ENCODE assay signal across 8 cellular contexts in the genomic region with DNA sequence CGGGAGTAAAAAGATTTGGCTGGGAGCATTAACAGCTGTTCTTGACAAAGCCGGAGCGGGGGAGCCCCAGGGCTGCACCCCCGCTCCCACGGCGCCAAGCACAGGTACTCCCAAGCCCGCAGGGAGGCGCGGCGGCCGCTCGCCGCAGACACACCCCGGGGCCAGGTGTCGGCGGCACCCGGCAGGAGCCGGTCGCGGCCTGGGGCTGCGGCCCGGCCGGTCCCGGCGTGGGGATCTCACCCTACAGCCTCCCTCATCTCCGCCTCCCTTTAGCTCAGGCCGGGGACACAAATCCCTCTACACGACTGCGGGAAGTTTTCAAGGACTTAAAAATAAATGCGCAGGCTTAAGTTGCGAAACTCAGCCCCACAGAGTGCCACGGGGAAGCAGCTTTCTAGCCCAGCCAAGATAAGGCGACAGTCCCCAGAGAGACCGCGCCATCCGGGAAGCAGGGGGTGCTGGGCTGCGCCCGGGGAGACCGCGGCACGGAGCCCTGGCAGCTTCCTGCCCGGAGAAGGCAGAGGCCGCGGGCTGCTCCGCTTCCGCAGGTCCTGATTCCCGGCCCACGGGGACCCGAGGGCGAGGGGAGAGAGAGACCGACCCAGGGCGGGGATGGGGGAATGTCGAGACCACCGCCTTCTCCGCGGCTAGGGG. TPM values are rescaled to one million over a fixed set of nuclear protein-coding genes. Genes with fewer than 3 reads are reported as not detected.
A peak's percentile ranks its signal among the peaks of the same experiment; 100 is the strongest.
DNase-seq lines count a peak whose midpoint lies in the region; ATAC-seq and TF ChIP-seq lines count a peak whose summit lies in the region.

No MANE protein-coding gene starts in this region.

- no peaks in the 10 kb centered on the region for H3K9me3 Mint-ChIP-seq in activated CD4-positive, alpha-beta memory T cell treated with anti-CD3 and anti-CD28 coated beads for 36 hours
- H3K9me3 Mint-ChIP-seq in naive thymus-derived CD4-positive, alpha-beta T cell = no peaks in the 10 kb centered on the region

- CTCF ChIA-PET in HEK293 (lab: Yijun Ruan, JAX) = interaction anchor here (0.6 to 1.8 kb wide), 5 partner anchors 14 to 216 kb away, joined by 3 to 6 read pairs (median 4); no protein-coding TSS in a partner anchor
- CTCF ChIA-PET in activated CD4-positive, alpha-beta memory T cell treated with anti-CD3 and anti-CD28 coated beads for 36 hours (lab: Charles Lee) = interaction anchor here (1.0 kb wide), 1 partner anchor 77 kb away, joined by 4 read pairs; no protein-coding TSS in a partner anchor
- CTCF ChIA-PET in naive thymus-derived CD4-positive, alpha-beta T cell (lab: Charles Lee) = no interaction called here

- no peak overlapping the region for H3K27ac Mint-ChIP-seq in activated CD4-positive, alpha-beta memory T cell treated with anti-CD3 and anti-CD28 coated beads for 36 hours
- no peak overlapping the region for H3K27ac Mint-ChIP-seq in naive thymus-derived CD4-positive, alpha-beta T cell

- H3K9ac ChIP-seq in MM.1S (ENCODE audit: low read length) = peak overlapping the region; percentile 75

- TF ChIP-seq CTCF in 22Rv1 (IDR thresholded peaks at IDR 0.05) (no peak), GM10266 (IDR thresholded peaks at IDR 0.05; ENCODE audit: control insufficient read depth, insufficient read depth, low read depth, missing control alignments) (peak; percentile 44), HEK293 (tag by site-specific recombination; IDR thresholded peaks at IDR 0.05) (no peak; the same call in 1 of the 2 replicates), MM.1S (IDR thresholded peaks at IDR 0.05; ENCODE audit: low read length) (peak; percentile 21), uterus (IDR thresholded peaks at IDR 0.05) (peak in 1 of 4 experiments; percentile 22)

- peak overlapping the region; percentile 96 for H2AFZ ChIP-seq in MM.1S (ENCODE audit: low read length)

- peak overlapping the region; percentile 67 for H3K4me3 Mint-ChIP-seq in activated CD4-positive, alpha-beta memory T cell treated with anti-CD3 and anti-CD28 coated beads for 36 hours
- H3K4me3 Mint-ChIP-seq in naive thymus-derived CD4-positive, alpha-beta T cell = peak overlapping the region; percentile 27 to 88 (median 76)

- ATAC-seq in naive thymus-derived CD4-positive, alpha-beta T cell = peak; percentile 50

- peaks cover 14% of the 10 kb centered on the region for H3K4me1 ChIP-seq in HEK293 (ENCODE audit: control insufficient read depth, insufficient read depth, low read length)
- H3K4me1 ChIP-seq in MM.1S (ENCODE audit: low read length) = peaks cover 24% of the 10 kb centered on the region
- H3K4me1 ChIP-seq in naive thymus-derived CD4-positive, alpha-beta T cell (ENCODE audit: control insufficient read depth in 2 of 2, insufficient read depth in 2 of 2, low read length in 2 of 2) = no peaks in the 10 kb centered on the region
- peaks cover 0 to 6% of the 10 kb centered on the region in 2 donors for H3K4me1 ChIP-seq in uterus

- POLR2A ChIA-PET in HEK293 (lab: Yijun Ruan, JAX) = interaction anchor here (1.2 kb wide), 1 partner anchor 260 kb away, joined by 3 read pairs; the partner anchor contains the start of gene CBR4
- POLR2A ChIA-PET in activated CD4-positive, alpha-beta memory T cell treated with anti-CD3 and anti-CD28 coated beads for 36 hours (lab: Charles Lee) = no interaction called here
- POLR2A ChIA-PET in naive thymus-derived CD4-positive, alpha-beta T cell (lab: Charles Lee) = no interaction called here

- TF ChIP-seq POLR2A in uterus (IDR thresholded peaks at IDR 0.05) = no peak

- H3K36me3 ChIP-seq in HEK293 (ENCODE audit: control insufficient read depth in 2 of 2, insufficient read depth in 1 of 2, low read length in 2 of 2) (peaks cover 0 to 4% of the 10 kb centered on the region in 2 experiments; a peak in 2 of 3 replicates), MM.1S (replicated peaks; ENCODE audit: insufficient read depth, low read length) (no peaks in the 10 kb centered on the region), uterus (no peaks in the 10 kb centered on the region)
- no peaks in the 10 kb centered on the region for H3K36me3 ChIP-seq in naive thymus-derived CD4-positive, alpha-beta T cell (ENCODE audit: control insufficient read depth in 2 of 3, insufficient read depth in 3 of 3, low read length in 3 of 3)

- intact Hi-C loops in activated CD4-positive, alpha-beta memory T cell treated with anti-CD3 and anti-CD28 coated beads for 36 hours (cut with micrococcal nuclease) = loop anchor here (5.0 to 10.0 kb wide), 2 partner anchors 145 to 258 kb away; partner anchors contain the start of gene CBR4
- intact Hi-C loops in naive thymus-derived CD4-positive, alpha-beta T cell (cut with micrococcal nuclease) = loop anchor here in 1 of 2 donors (1.0 to 5.0 kb wide), 2 partner anchors 217 to 260 kb away; partner anchors contain the start of gene CBR4
- intact Hi-C loops in uterus (cut with DNase I; ENCODE audit: low total_unique reads) = loop anchor here (10.0 kb wide), 1 partner anchor 255 kb away; the partner anchor contains the start of gene CBR4

- H4K20me1 ChIP-seq in MM.1S (ENCODE audit: insufficient read depth, low read length) = no peaks in the 10 kb centered on the region; the same call in 1 of the 2 replicates

- H3K9me3 ChIP-seq in HEK293 (ENCODE audit: control insufficient read depth, insufficient read depth, low read depth, low read length) (no peaks in the 10 kb centered on the region), MM.1S (replicated peaks; ENCODE audit: insufficient read depth, low read length) (no peaks in the 10 kb centered on the region), uterus (no peaks in the 10 kb centered on the region)
- H3K9me3 ChIP-seq in naive thymus-derived CD4-positive, alpha-beta T cell (ENCODE audit: control insufficient read depth in 2 of 3, low read length in 3 of 3) = no peaks in the 10 kb centered on the region

- DNase-seq in GM10266 (ENCODE audit: extremely low spot score) (peak; percentile 73), MM.1S (peak; percentile 65), fibroblast of peridontal ligament (ENCODE audit: extremely low read depth) (peak; percentile 55), uterus (peak; percentile 46 to 56)
- peak; percentile 42 for DNase-seq in activated CD4-positive, alpha-beta memory T cell treated with anti-CD3 and anti-CD28 coated beads for 36 hours
- peak in 6 of 9 donors; percentile 2 to 38 (median 10) for DNase-seq in naive thymus-derived CD4-positive, alpha-beta T cell

- H3K9me2 ChIP-seq in MM.1S (replicated peaks; ENCODE audit: insufficient read depth, low read length) = no peaks in the 10 kb centered on the region

- H3K4me2 ChIP-seq in MM.1S (ENCODE audit: low read depth, low read length) = peak overlapping the region; percentile 90

- H3K4me3 ChIP-seq in HEK293 (ENCODE audit: low read depth, low read length) = peak overlapping the region; percentile 72
- H3K4me3 ChIP-seq in MM.1S (ENCODE audit: low read length) = peak overlapping the region; percentile 89
- peak overlapping the region; percentile 42 for H3K4me3 ChIP-seq in naive thymus-derived CD4-positive, alpha-beta T cell (ENCODE audit: low read length)
- H3K4me3 ChIP-seq in uterus = peak overlapping the region; percentile 66 to 71

- H3K27me3 ChIP-seq in MM.1S (replicated peaks; ENCODE audit: insufficient read depth, low read length) = no peaks in the 10 kb centered on the region
- H3K27me3 ChIP-seq in naive thymus-derived CD4-positive, alpha-beta T cell (ENCODE audit: control insufficient read depth in 2 of 2, insufficient read depth in 2 of 2, low read length in 2 of 2) = peaks cover 4% of the 10 kb centered on the region in 2 donors
- H3K27me3 ChIP-seq in uterus = no peaks in the 10 kb centered on the region

- H3K4me1 Mint-ChIP-seq in activated CD4-positive, alpha-beta memory T cell treated with anti-CD3 and anti-CD28 coated beads for 36 hours (ENCODE audit: low read depth) = peaks cover 3% of the 10 kb centered on the region
- H3K4me1 Mint-ChIP-seq in naive thymus-derived CD4-positive, alpha-beta T cell = peaks cover 0 to 28% (median 16%) of the 10 kb centered on the region in 7 donors

- peaks cover 23% of the 10 kb centered on the region for H3F3A ChIP-seq in MM.1S (ENCODE audit: insufficient read depth, low read length)

- peaks cover 28% of the 10 kb centered on the region for H3K79me2 ChIP-seq in MM.1S (ENCODE audit: low read length)

- H3K36me3 Mint-ChIP-seq in activated CD4-positive, alpha-beta memory T cell treated with anti-CD3 and anti-CD28 coated beads for 36 hours = no peaks in the 10 kb centered on the region
- H3K36me3 Mint-ChIP-seq in naive thymus-derived CD4-positive, alpha-beta T cell = no peaks in the 10 kb centered on the region

- peaks cover 45% of the 10 kb centered on the region for H3K27me3 Mint-ChIP-seq in activated CD4-positive, alpha-beta memory T cell treated with anti-CD3 and anti-CD28 coated beads for 36 hours
- peaks cover 49 to 75% (median 59%) of the 10 kb centered on the region in 5 donors for H3K27me3 Mint-ChIP-seq in naive thymus-derived CD4-positive, alpha-beta T cell

- H3K27ac ChIP-seq in 22Rv1 (peak overlapping the region; percentile 60), HEK293 (ENCODE audit: extremely low read depth, low read depth, low read length) (peak overlapping the region; percentile 91), MM.1S (ENCODE audit: low read length) (peak overlapping the region; percentile 48; the same call in 1 of the 2 replicates), uterus (peak overlapping the region; percentile 87 to 92)
- no peak overlapping the region for H3K27ac ChIP-seq in naive thymus-derived CD4-positive, alpha-beta T cell (ENCODE audit: low read depth, low read length)

TF ChIP-seq in HEK293, 187 proteins besides CTCF, POLR2A, EP300 and RAD21 (continues in another document):
- no peak for TF ChIP-seq ZNF747 (tag by site-specific recombination; IDR thresholded peaks at IDR 0.05)
- no peak for TF ChIP-seq GLI2 (tag by site-specific recombination; IDR thresholded peaks at IDR 0.05; ENCODE audit: borderline replicate concordance, low read depth)
- TF ChIP-seq ZNF621 (tag by site-specific recombination; IDR thresholded peaks at IDR 0.05) = no peak
- TF ChIP-seq, protein P1, sequence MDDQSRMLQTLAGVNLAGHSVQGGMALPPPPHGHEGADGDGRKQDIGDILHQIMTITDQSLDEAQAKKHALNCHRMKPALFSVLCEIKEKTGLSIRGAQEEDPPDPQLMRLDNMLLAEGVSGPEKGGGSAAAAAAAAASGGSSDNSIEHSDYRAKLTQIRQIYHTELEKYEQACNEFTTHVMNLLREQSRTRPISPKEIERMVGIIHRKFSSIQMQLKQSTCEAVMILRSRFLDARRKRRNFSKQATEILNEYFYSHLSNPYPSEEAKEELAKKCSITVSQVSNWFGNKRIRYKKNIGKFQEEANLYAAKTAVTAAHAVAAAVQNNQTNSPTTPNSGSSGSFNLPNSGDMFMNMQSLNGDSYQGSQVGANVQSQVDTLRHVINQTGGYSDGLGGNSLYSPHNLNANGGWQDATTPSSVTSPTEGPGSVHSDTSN (CRISPR knock-in tag; IDR thresholded peaks at IDR 0.05) = no peak
- TF ChIP-seq ZBTB21 (tag by site-specific recombination; IDR thresholded peaks at IDR 0.05) = no peak
- TF ChIP-seq ZSCAN30 (tag by site-specific recombination; IDR thresholded peaks at IDR 0.05) = 0 out of 2 replicates have a peak, but pooled peaks have one; percentile 17

RNA-seq across cellular contexts. Expression of gene SH3RF1, which starts 0.5 kb away (rescaled TPM):
- under 1 TPM; 0.19 to 0.24 TPM for total RNA-seq in activated CD4-positive, alpha-beta memory T cell treated with anti-CD3 and anti-CD28 coated beads for 36 hours
- total RNA-seq in naive thymus-derived CD4-positive, alpha-beta T cell = 1 to 10 TPM in 1 of 5 experiments, under 1 TPM in 3, not detected in 1; 0.08 to 3.8 (median 0.50) TPM
- not detected for polyA plus RNA-seq in naive thymus-derived CD4-positive, alpha-beta T cell
- total RNA-seq in uterus = 10 to 100 TPM in 3 of 4 donors, 1 to 10 TPM in 1; 5.9 to 41.2 (median 15.0) TPM

Comparison
In these comparisons a context has a peak if more than half of its experiments do, and no peak if none do; other contexts are left out.
1. CTCF ChIP-seq: peak in GM10266 (single experiment) and MM.1S (single experiment); none in 22Rv1 (single experiment) and HEK293 (single experiment).
2. DNase-seq: peak in every context shown above with its lines; median percentile 73 in GM10266; 65 in MM.1S; 55 in fibroblast of peridontal ligament; 51 in uterus; 42 in activated CD4-positive, alpha-beta memory T cell treated with anti-CD3 and anti-CD28 coated beads for 36 hours; 10 in naive thymus-derived CD4-positive, alpha-beta T cell.
3. Peak in every context shown above with its lines, with median percentiles within 50 percentile points of each other: H3K4me3 ChIP-seq.